Comparison of ENCODE assay signal across 12 cellular contexts in genomic region chr20:54476336-54476928, GRCh38. TPM values are rescaled to one million over a fixed set of nuclear protein-coding genes. Genes with fewer than 3 reads are reported as not detected.
DNase-seq lines count a peak whose midpoint lies in the region; ATAC-seq, FAIRE-seq and TF ChIP-seq lines count a peak whose summit lies in the region.
"Had no signal": no experiment of that assay in that cellular context is flagged by ENCODE, and none has a peak within 500 bp of the region (broad histone marks: within the 10 kb centered on the region; RNA-seq: fewer than 3 reads in every experiment).

No MANE protein-coding gene starts in this region.

- no peak for TF ChIP-seq POLR2A in A549 (IDR thresholded peaks at IDR 0.05; ENCODE audit: low read length)

- peaks cover 6% of the 10 kb centered on the region; the same call in 1 of the 3 replicates for H3K4me1 ChIP-seq in A549
- H3K4me1 ChIP-seq in HUES48 (ENCODE audit: control insufficient read depth, insufficient read depth, low read length), result peaks cover 24% of the 10 kb centered on the region
- peaks cover 14% of the 10 kb centered on the region for H3K4me1 ChIP-seq in osteoblast (ENCODE audit: insufficient read depth, low read length)

- no peak overlapping the region for H3K27ac Mint-ChIP-seq in activated CD4-positive, alpha-beta memory T cell treated with anti-CD3 and anti-CD28 coated beads, Interleukin-2, amount 10 ng/mL, durations not matched to agents 7 days and 5 days
- H3K27ac Mint-ChIP-seq: CD8-positive, alpha-beta T cell; immature natural killer cell had no signal

- no peak for DNase-seq in A549 (ENCODE audit: low read depth in 1 of 2, low spot score in 1 of 2)
- no peak for DNase-seq in fibroblast of mammary gland (ENCODE audit: low read depth)
- no peak for DNase-seq in osteoblast (ENCODE audit: insufficient read length, low spot score, missing footprints)
- DNase-seq in activated CD4-positive, alpha-beta memory T cell treated with anti-CD3 and anti-CD28 coated beads, Interleukin-2, amount 10 ng/mL, durations not matched to agents 7 days and 5 days, result no peak
- no peak for DNase-seq in DMS153 (lab: John Stamatoyannopoulos, UW)
- DNase-seq in WERI-Rb-1, result no peak
- DNase-seq: CD8-positive, alpha-beta T cell; immature natural killer cell had no signal

- H3K36me3 ChIP-seq in HUES48 (ENCODE audit: control insufficient read depth, insufficient read depth, low read length), result no peaks in the 10 kb centered on the region
- H3K36me3 ChIP-seq in osteoblast (ENCODE audit: insufficient read depth, low read length), result no peaks in the 10 kb centered on the region
- no peaks in the 10 kb centered on the region for H3K36me3 ChIP-seq in WERI-Rb-1
- H3K36me3 ChIP-seq: adrenal gland had no signal

- H3K4me3 ChIP-seq in A549 (peak overlapping the region; percentile 50; the same call in 1 of the 3 replicates), HUES48 (ENCODE audit: low read depth, low read length) (peak overlapping the region; percentile 98), fibroblast of mammary gland (ENCODE audit: control insufficient read depth, low read depth, low read length) (peak overlapping the region; percentile 67), osteoblast (ENCODE audit: insufficient read depth, low read length) (peak overlapping the region; percentile 85), WERI-Rb-1 (ENCODE audit: low read depth, low read length) (no peak overlapping the region)

- CTCF ChIA-PET in A549 (lab: Yijun Ruan, JAX), result interaction anchor here (1.1 kb wide), 1 partner anchor 18 kb away, joined by 3 read pairs; no protein-coding TSS in a partner anchor
- CTCF ChIA-PET in activated CD4-positive, alpha-beta memory T cell treated with anti-CD3 and anti-CD28 coated beads, Interleukin-2, amount 10 ng/mL, durations not matched to agents 7 days and 5 days (lab: Charles Lee), result no interaction called here

- H3K27ac ChIP-seq in A549 (no peak overlapping the region), HUES48 (ENCODE audit: low read depth, low read length) (no peak overlapping the region), osteoblast (ENCODE audit: low read depth, low read length) (peak overlapping the region; percentile 3), WERI-Rb-1 (no peak overlapping the region)
- H3K27ac ChIP-seq: adrenal gland, KMS-11 had no signal

- TF ChIP-seq EP300 in A549 (IDR thresholded peaks at IDR 0.05), result no peak

- WGBS in A549 (ENCODE audit: missing lambda C conversion rate), result 30% methylated on average over 24 of the region's 24 CpGs

- H3K4me3 Mint-ChIP-seq in activated CD4-positive, alpha-beta memory T cell treated with anti-CD3 and anti-CD28 coated beads, Interleukin-2, amount 10 ng/mL, durations not matched to agents 7 days and 5 days, result no peak overlapping the region
- H3K4me3 Mint-ChIP-seq: CD8-positive, alpha-beta T cell; immature natural killer cell had no signal

- H3K4me1 Mint-ChIP-seq in activated CD4-positive, alpha-beta memory T cell treated with anti-CD3 and anti-CD28 coated beads, Interleukin-2, amount 10 ng/mL, durations not matched to agents 7 days and 5 days, result no peaks in the 10 kb centered on the region
- H3K4me1 Mint-ChIP-seq: immature natural killer cell had no signal

- H4K20me1 ChIP-seq in osteoblast (ENCODE audit: insufficient read depth, low read length), result peaks cover 4% of the 10 kb centered on the region

- H3K9me3 ChIP-seq in A549, result no peaks in the 10 kb centered on the region
- no peaks in the 10 kb centered on the region for H3K9me3 ChIP-seq in HUES48 (ENCODE audit: control insufficient read depth, insufficient read depth, low read length)
- no peaks in the 10 kb centered on the region for H3K9me3 ChIP-seq in osteoblast (ENCODE audit: low read depth, low read length)
- H3K9me3 ChIP-seq in WERI-Rb-1 (ENCODE audit: severe bottlenecking), result no peaks in the 10 kb centered on the region
- H3K9me3 ChIP-seq: adrenal gland had no signal

- H3K4me2 ChIP-seq in A549, result peak overlapping the region; percentile 94
- H3K4me2 ChIP-seq in osteoblast (ENCODE audit: insufficient read depth, low read length), result peak overlapping the region; percentile 88
- H3K4me2 ChIP-seq: KMS-11 had no signal

- no peak for TF ChIP-seq CTCF in A549 (IDR thresholded peaks at IDR 0.05)
- TF ChIP-seq CTCF in fibroblast of mammary gland (conservative IDR thresholded peaks at IDR 0.05; ENCODE audit: control insufficient read depth, insufficient read depth, low read depth, low read length), result no peak
- no peak for TF ChIP-seq CTCF in osteoblast (IDR thresholded peaks at IDR 0.05; ENCODE audit: extremely low read depth, low read depth, low read length)
- TF ChIP-seq CTCF in WERI-Rb-1 (IDR thresholded peaks at IDR 0.05; ENCODE audit: low read depth, low read length), result no peak

- no peak overlapping the region for H3K9ac ChIP-seq in HUES48 (ENCODE audit: low read depth, low read length)
- H3K9ac ChIP-seq: KMS-11 had no signal

- peak overlapping the region; percentile 87 for H2AFZ ChIP-seq in osteoblast (ENCODE audit: low read length)

- no peak for TF ChIP-seq RAD21 in A549 (conservative IDR thresholded peaks at IDR 0.05 in 1 of 2, IDR thresholded peaks at IDR 0.05 in 1 of 2)

- no peak for FAIRE-seq in A549 (lab: Jason Lieb, UNC)

- ATAC-seq in A549 (no peak), GM21515 (IDR thresholded peaks at IDR 0.05; ENCODE audit: unreplicated experiment) (no peak)
- ATAC-seq: CD8-positive, alpha-beta T cell had no signal

- POLR2A ChIA-PET in A549 (lab: Yijun Ruan, JAX), result no interaction called here
- POLR2A ChIA-PET in activated CD4-positive, alpha-beta memory T cell treated with anti-CD3 and anti-CD28 coated beads, Interleukin-2, amount 10 ng/mL, durations not matched to agents 7 days and 5 days (lab: Charles Lee), result no interaction called here

- peaks cover 21% of the 10 kb centered on the region for H3K79me2 ChIP-seq in osteoblast (ENCODE audit: insufficient read depth, low read length)

- H3K27me3 ChIP-seq in HUES48 (ENCODE audit: control insufficient read depth, insufficient read depth, low read length) (peaks cover 36% of the 10 kb centered on the region), osteoblast (ENCODE audit: insufficient read depth, low read length) (no peaks in the 10 kb centered on the region), WERI-Rb-1 (ENCODE audit: insufficient read depth, low read depth, severe bottlenecking) (peaks cover 73% of the 10 kb centered on the region)

- peaks cover 41% of the 10 kb centered on the region for H3K27me3 Mint-ChIP-seq in activated CD4-positive, alpha-beta memory T cell treated with anti-CD3 and anti-CD28 coated beads, Interleukin-2, amount 10 ng/mL, durations not matched to agents 7 days and 5 days

- H3K36me3 Mint-ChIP-seq in activated CD4-positive, alpha-beta memory T cell treated with anti-CD3 and anti-CD28 coated beads, Interleukin-2, amount 10 ng/mL, durations not matched to agents 7 days and 5 days (ENCODE audit: low read depth), result no peaks in the 10 kb centered on the region
- H3K36me3 Mint-ChIP-seq: CD8-positive, alpha-beta T cell had no signal

- no peaks in the 10 kb centered on the region for H3K9me3 Mint-ChIP-seq in activated CD4-positive, alpha-beta memory T cell treated with anti-CD3 and anti-CD28 coated beads, Interleukin-2, amount 10 ng/mL, durations not matched to agents 7 days and 5 days

TF ChIP-seq in A549, 52 proteins besides CTCF, POLR2A, EP300 and RAD21 (continues in another document):
- TF ChIP-seq MAZ (IDR thresholded peaks at IDR 0.05; ENCODE audit: borderline replicate concordance, low read depth, low read length), result no peak
- TF ChIP-seq HOXB5 (CRISPR knock-in tag; IDR thresholded peaks at IDR 0.05), result no peak
- TF ChIP-seq, protein P1, sequence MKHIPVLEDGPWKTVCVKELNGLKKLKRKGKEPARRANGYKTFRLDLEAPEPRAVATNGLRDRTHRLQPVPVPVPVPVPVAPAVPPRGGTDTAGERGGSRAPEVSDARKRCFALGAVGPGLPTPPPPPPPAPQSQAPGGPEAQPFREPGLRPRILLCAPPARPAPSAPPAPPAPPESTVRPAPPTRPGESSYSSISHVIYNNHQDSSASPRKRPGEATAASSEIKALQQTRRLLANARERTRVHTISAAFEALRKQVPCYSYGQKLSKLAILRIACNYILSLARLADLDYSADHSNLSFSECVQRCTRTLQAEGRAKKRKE (CRISPR knock-in tag; IDR thresholded peaks at IDR 0.05; ENCODE audit: low read depth), result no peak
- TF ChIP-seq, protein P2, sequence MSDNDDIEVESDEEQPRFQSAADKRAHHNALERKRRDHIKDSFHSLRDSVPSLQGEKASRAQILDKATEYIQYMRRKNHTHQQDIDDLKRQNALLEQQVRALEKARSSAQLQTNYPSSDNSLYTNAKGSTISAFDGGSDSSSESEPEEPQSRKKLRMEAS (IDR thresholded peaks at IDR 0.05), result no peak
- TF ChIP-seq MYC (IDR thresholded peaks at IDR 0.05; ENCODE audit: borderline replicate concordance, low read length), result no peak
- TF ChIP-seq, protein P3, sequence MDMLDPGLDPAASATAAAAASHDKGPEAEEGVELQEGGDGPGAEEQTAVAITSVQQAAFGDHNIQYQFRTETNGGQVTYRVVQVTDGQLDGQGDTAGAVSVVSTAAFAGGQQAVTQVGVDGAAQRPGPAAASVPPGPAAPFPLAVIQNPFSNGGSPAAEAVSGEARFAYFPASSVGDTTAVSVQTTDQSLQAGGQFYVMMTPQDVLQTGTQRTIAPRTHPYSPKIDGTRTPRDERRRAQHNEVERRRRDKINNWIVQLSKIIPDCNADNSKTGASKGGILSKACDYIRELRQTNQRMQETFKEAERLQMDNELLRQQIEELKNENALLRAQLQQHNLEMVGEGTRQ (IDR thresholded peaks at IDR 0.05), result no peak
- TF ChIP-seq ELK1 (IDR thresholded peaks at IDR 0.05; ENCODE audit: low read depth, low read length), result no peak
- TF ChIP-seq JUNB (IDR thresholded peaks at IDR 0.05), result no peak
- TF ChIP-seq KDM5A (IDR thresholded peaks at IDR 0.05), result no peak
- no peak for TF ChIP-seq ZNF302 (CRISPR knock-in tag; IDR thresholded peaks at IDR 0.05)
- TF ChIP-seq KDM1A (IDR thresholded peaks at IDR 0.05; ENCODE audit: low read depth), result no peak

RNA-seq across cellular contexts. Expression of gene DOK5, which starts 1.0 kb away (rescaled TPM):
- polyA plus RNA-seq in A549 (2011; rRNA removed), result not detected in 2 replicates
- polyA plus RNA-seq in A549 (2012; cell fraction: cytosol; rRNA removed), result not detected in 2 replicates
- polyA plus RNA-seq in A549 (2012; cell fraction: nucleus; rRNA removed), result not detected in 2 replicates
- not detected in 3 replicates for polyA plus RNA-seq in A549 (2017; fragmentation: RNase III; extraction: RNeasy Plus Mini Kit Qiagen cat#74134 plus additional on column Dnase treatment)
- polyA minus RNA-seq in A549 (2011; rRNA and poly(A)+ RNA removed), result not detected in 2 replicates
- total RNA-seq in osteoblast, result 12.7 and 14.1 TPM in 2 replicates
- not detected for total RNA-seq in activated CD4-positive, alpha-beta memory T cell treated with anti-CD3 and anti-CD28 coated beads, Interleukin-2, amount 10 ng/mL, durations not matched to agents 7 days and 5 days
- total RNA-seq: CD8-positive, alpha-beta T cell had no signal
- polyA plus RNA-seq: immature natural killer cell had no signal

Comparison
In these comparisons a context has a peak if more than half of its experiments do, and no peak if none do; other contexts are left out.
1. RNA of gene DOK5, which starts 1.0 kb away (total RNA-seq): 12.7 to 14.1 TPM in osteoblast; not detected in activated CD4-positive, alpha-beta memory T cell treated with anti-CD3 and anti-CD28 coated beads, Interleukin-2, amount 10 ng/mL, durations not matched to agents 7 days and 5 days; every median in the first group is over 10 times any median in the second.